8 cellular contexts compared by ENCODE assay signal in genomic region chr6:105402981-105403935, GRCh38. TPM values are rescaled to one million over a fixed set of nuclear protein-coding genes. Genes with fewer than 3 reads are reported as not detected.
DNase-seq lines count a peak whose midpoint lies in the region; ATAC-seq and TF ChIP-seq lines count a peak whose summit lies in the region.

Gene PREP, minus strand, starts transcription at chr6:105403082. Its CDS starts 191 bp downstream, at chr6:105402891.

- peak within 1 kb of the TSS; percentile 90 for H3K4me3 Mint-ChIP-seq in CD8-positive, alpha-beta T cell
- H3K4me3 Mint-ChIP-seq in activated CD8-positive, alpha-beta T cell treated with anti-CD3 and anti-CD28 coated beads for 36 hours: peak within 1 kb of the TSS; percentile 84

- no peaks in the 10 kb centered on the region for H3K36me3 ChIP-seq in CD8-positive, alpha-beta T cell (ENCODE audit: insufficient read depth, low read length)
- no peaks in the 10 kb centered on the region for H3K36me3 ChIP-seq in lung (ENCODE audit: control insufficient read depth in 2 of 2, insufficient read depth in 2 of 2, low read length in 2 of 2)

- peak within 1 kb of the TSS; percentile 58 for H3K27ac ChIP-seq in CD8-positive, alpha-beta T cell (ENCODE audit: low read depth, low read length)
- peak within 1 kb of the TSS; percentile 80 to 88 for H3K27ac ChIP-seq in lung (ENCODE audit: low read depth in 1 of 2, low read length in 1 of 2)

- H3K36me3 Mint-ChIP-seq in CD8-positive, alpha-beta T cell: peaks cover 2% of the 10 kb centered on the region
- H3K36me3 Mint-ChIP-seq in activated CD8-positive, alpha-beta T cell treated with anti-CD3 and anti-CD28 coated beads for 36 hours (ENCODE audit: low read depth): no peaks in the 10 kb centered on the region

- peak; percentile 83 for TF ChIP-seq CTCF in CD8-positive, alpha-beta T cell (IDR thresholded peaks at IDR 0.05)
- peak; percentile 80 for TF ChIP-seq CTCF in activated CD8-positive, alpha-beta T cell treated with anti-CD3 and anti-CD28 coated beads for 36 hours (IDR thresholded peaks at IDR 0.05)
- peak; percentile 32 for TF ChIP-seq CTCF in lung (IDR thresholded peaks at IDR 0.05; ENCODE audit: control extremely low read depth, extremely low read depth)

- peaks cover 46% of the 10 kb centered on the region for H3K4me1 ChIP-seq in CD8-positive, alpha-beta T cell (ENCODE audit: insufficient read depth, low read length)
- peaks cover 5 to 19% of the 10 kb centered on the region in 2 donors for H3K4me1 ChIP-seq in lung (ENCODE audit: control insufficient read depth in 2 of 2, insufficient read depth in 2 of 2, low read length in 2 of 2)

- H3K4me1 Mint-ChIP-seq in CD8-positive, alpha-beta T cell (ENCODE audit: low read depth): peaks cover 50% of the 10 kb centered on the region
- peaks cover 56% of the 10 kb centered on the region for H3K4me1 Mint-ChIP-seq in activated CD8-positive, alpha-beta T cell treated with anti-CD3 and anti-CD28 coated beads for 36 hours (ENCODE audit: low read depth)

- H3K9me3 ChIP-seq in CD8-positive, alpha-beta T cell (ENCODE audit: low read length): no peaks in the 10 kb centered on the region
- H3K9me3 ChIP-seq in lung (ENCODE audit: control insufficient read depth in 2 of 2, insufficient read depth in 1 of 2, low read length in 1 of 2): no peaks in the 10 kb centered on the region

- peak within 1 kb of the TSS; percentile 73 for H3K27ac Mint-ChIP-seq in CD8-positive, alpha-beta T cell
- H3K27ac Mint-ChIP-seq in activated CD8-positive, alpha-beta T cell treated with anti-CD3 and anti-CD28 coated beads for 36 hours: peak within 1 kb of the TSS; percentile 79

- POLR2A ChIA-PET in CD8-positive, alpha-beta T cell (lab: Charles Lee): interaction anchor here (0.6 to 1.1 kb wide), 4 partner anchors 9 to 32 kb away, joined by 3 to 6 read pairs (median 3); no protein-coding TSS in a partner anchor
- POLR2A ChIA-PET in activated CD8-positive, alpha-beta T cell treated with anti-CD3 and anti-CD28 coated beads for 36 hours (lab: Charles Lee): interaction anchor here (1.0 kb wide), 1 partner anchor 13 kb away, joined by 3 read pairs; no protein-coding TSS in a partner anchor

- peak; percentile 94 for ATAC-seq in CD8-positive, alpha-beta T cell
- peak; percentile 88 for ATAC-seq in GM19395 (IDR thresholded peaks at IDR 0.05; ENCODE audit: unreplicated experiment)
- ATAC-seq in HG03558 (IDR thresholded peaks at IDR 0.05; ENCODE audit: extremely low read depth, unreplicated experiment): peak; percentile 75
- peak; percentile 95 for ATAC-seq in activated CD8-positive, alpha-beta T cell treated with anti-CD3 and anti-CD28 coated beads for 36 hours
- ATAC-seq in lung (ENCODE audit: insufficient read depth, low FRiP score): peak; percentile 99

- peak within 1 kb of the TSS; percentile 95 for H3K4me3 ChIP-seq in CD8-positive, alpha-beta T cell (ENCODE audit: low read depth, low read length)
- peak within 1 kb of the TSS; percentile 95 for H3K4me3 ChIP-seq in lung

- H3K9me3 Mint-ChIP-seq in CD8-positive, alpha-beta T cell: no peaks in the 10 kb centered on the region
- no peaks in the 10 kb centered on the region for H3K9me3 Mint-ChIP-seq in activated CD8-positive, alpha-beta T cell treated with anti-CD3 and anti-CD28 coated beads for 36 hours

- WGBS in lung, 2 donors: 1 to 3% methylated on average over 50 to 78 of the region's 78 CpGs

- CTCF ChIA-PET in CD8-positive, alpha-beta T cell (lab: Charles Lee): interaction anchor here (0.8 to 2.5 kb wide), 12 partner anchors 9 to 730 kb away, joined by 3 to 9 read pairs (median 3); no protein-coding TSS in a partner anchor
- CTCF ChIA-PET in activated CD8-positive, alpha-beta T cell treated with anti-CD3 and anti-CD28 coated beads for 36 hours (lab: Charles Lee): interaction anchor here (0.8 to 2.1 kb wide), 23 partner anchors 8 to 434 kb away, joined by 3 to 14 read pairs (median 4); no protein-coding TSS in a partner anchor

- DNase-seq in CD8-positive, alpha-beta T cell: peak; percentile 62 to 90 (median 80)
- DNase-seq in NCI-H82 (lab: John Stamatoyannopoulos, UW) (peak; percentile 85), ecto neural progenitor cell (ENCODE audit: low spot score) (peak; percentile 90), lung (ENCODE audit: low spot score) (peak; percentile 87)
- DNase-seq in activated CD8-positive, alpha-beta T cell treated with anti-CD3 and anti-CD28 coated beads for 36 hours: peak; percentile 84
- peak; percentile 60 to 84 (median 74) for DNase-seq in stimulated activated CD4-positive, alpha-beta T cell treated with anti-CD3 and anti-CD28 coated beads, TNF-alpha, amount 100 ng/mL, for 24 hours (ENCODE audit: low read depth in 3 of 3)

- intact Hi-C loops in CD8-positive, alpha-beta T cell (cut with DNase I, micrococcal nuclease): loop anchor here (1.0 to 10.0 kb wide), 12 partner anchors 85 to 1624 kb away; partner anchors contain the start of genes ATG5 (in 1 of the 2), HACE1 (in 1 of the 2), MTRES1 (in 1 of the 2) and QRSL1 (in 1 of the 2)
- intact Hi-C loops in activated CD8-positive, alpha-beta T cell treated with anti-CD3 and anti-CD28 coated beads for 36 hours (cut with micrococcal nuclease): loop anchor here (5.0 kb wide), 1 partner anchor 316 kb away; no protein-coding TSS in a partner anchor

- no peaks in the 10 kb centered on the region for H3K27me3 ChIP-seq in CD8-positive, alpha-beta T cell (ENCODE audit: insufficient read depth, low read length)
- H3K27me3 ChIP-seq in lung (ENCODE audit: control insufficient read depth, insufficient read depth): no peaks in the 10 kb centered on the region

- peaks cover 12% of the 10 kb centered on the region for H3K27me3 Mint-ChIP-seq in CD8-positive, alpha-beta T cell (ENCODE audit: low read depth)
- peaks cover 3% of the 10 kb centered on the region for H3K27me3 Mint-ChIP-seq in activated CD8-positive, alpha-beta T cell treated with anti-CD3 and anti-CD28 coated beads for 36 hours

RNA-seq across cellular contexts. Expression of gene PREP, which starts in this region (rescaled TPM):
- 10 to 100 TPM; 15.7 to 17.6 TPM for total RNA-seq in CD8-positive, alpha-beta T cell
- total RNA-seq in activated CD8-positive, alpha-beta T cell treated with anti-CD3 and anti-CD28 coated beads for 36 hours: 10 to 100 TPM; 46.4 to 46.9 TPM
- total RNA-seq in lung: 10 to 100 TPM; 27.9 to 31.3 TPM
- 10 to 100 TPM; 20.3 to 22.4 TPM for polyA plus RNA-seq in lung

Comparison
In these comparisons a context has a peak if more than half of its experiments do, and no peak if none do; other contexts are left out.
1. Peak in every context shown above with its lines: DNase-seq, ATAC-seq, H3K4me3 ChIP-seq and H3K27ac ChIP-seq.
2. CTCF ChIP-seq: peak in every context shown above with its lines; median percentile 83 in CD8-positive, alpha-beta T cell; 80 in activated CD8-positive, alpha-beta T cell treated with anti-CD3 and anti-CD28 coated beads for 36 hours; 32 in lung.